In genomic region chr20:62406635-62407176, GRCh38 we compare ENCODE assay signal across 9 cellular contexts. TPM values are rescaled to one million over a fixed set of nuclear protein-coding genes. Genes with fewer than 3 reads are reported as not detected.
DNase-seq lines count a peak whose midpoint lies in the region; ATAC-seq and TF ChIP-seq lines count a peak whose summit lies in the region.
"Had no signal": no experiment of that assay in that cellular context is flagged by ENCODE, and none has a peak within 500 bp of the region (broad histone marks: within the 10 kb centered on the region; RNA-seq: fewer than 3 reads in every experiment).

No MANE protein-coding gene starts in this region.

- peak overlapping the region; percentile 81 for H3K4me3 Mint-ChIP-seq in T-helper 1 cell treated with Interleukin-12 subunit alpha and Interleukin-12 subunit beta and Interleukin-4 antibody, amounts not matched to agents 30 μg/mL and 1 μg/mL, for 36 hours

- TF ChIP-seq POLR2A in NB4 (IDR thresholded peaks at IDR 0.05; ENCODE audit: extremely low read depth, insufficient read length) (no peak), erythroblast (IDR thresholded peaks at IDR 0.05; ENCODE audit: low read length) (no peak)

- H3K27ac ChIP-seq in psoas muscle: peak overlapping the region; percentile 9

- WGBS in psoas muscle, 3 donors: 0 to 1% (median 1%) methylated on average over 24 to 42 of the region's 42 CpGs

- ATAC-seq in psoas muscle (no peak), esophagus mucosa (no peak)

- DNase-seq in T-helper 1 cell (no peak), NB4 (ENCODE audit: low read depth) (no peak), erythroblast (lab: John Stamatoyannopoulos, UW) (peak; percentile 30 to 48), psoas muscle (peak in 1 of 2 donors; percentile 64), posterior cingulate gyrus (no peak), ACHN (no peak)

- peaks cover 17% of the 10 kb centered on the region for H3K4me1 Mint-ChIP-seq in T-helper 1 cell treated with Interleukin-12 subunit alpha and Interleukin-12 subunit beta and Interleukin-4 antibody, amounts not matched to agents 30 μg/mL and 1 μg/mL, for 36 hours (ENCODE audit: low read depth)

- no peaks in the 10 kb centered on the region for H3K9me3 Mint-ChIP-seq in T-helper 1 cell treated with Interleukin-12 subunit alpha and Interleukin-12 subunit beta and Interleukin-4 antibody, amounts not matched to agents 30 μg/mL and 1 μg/mL, for 36 hours
- H3K9me3 Mint-ChIP-seq: activated naive CD4-positive, alpha-beta T cell treated with anti-CD3 and anti-CD28 coated beads, Interleukin-2, amount 50 U/mL, for 72 hours had no signal

- H3K27me3 Mint-ChIP-seq in T-helper 1 cell treated with Interleukin-12 subunit alpha and Interleukin-12 subunit beta and Interleukin-4 antibody, amounts not matched to agents 30 μg/mL and 1 μg/mL, for 36 hours (ENCODE audit: low read depth): no peaks in the 10 kb centered on the region

- H3K36me3 Mint-ChIP-seq in T-helper 1 cell treated with Interleukin-12 subunit alpha and Interleukin-12 subunit beta and Interleukin-4 antibody, amounts not matched to agents 30 μg/mL and 1 μg/mL, for 36 hours (ENCODE audit: low read depth): no peaks in the 10 kb centered on the region
- H3K36me3 Mint-ChIP-seq: activated naive CD4-positive, alpha-beta T cell treated with anti-CD3 and anti-CD28 coated beads, Interleukin-2, amount 50 U/mL, for 72 hours had no signal

- in situ Hi-C loops in ACHN (cut with HindIII; ENCODE audit: low pct_ligation_motif_present, low pct_unique_long_range_greater_than_20kb, low sequenced_read_pairs): no loop called here

- no peaks in the 10 kb centered on the region for H3K27me3 ChIP-seq in psoas muscle (ENCODE audit: insufficient read depth in 3 of 3, low read length in 2 of 3)

- H3K27ac Mint-ChIP-seq in T-helper 1 cell treated with Interleukin-12 subunit alpha and Interleukin-12 subunit beta and Interleukin-4 antibody, amounts not matched to agents 30 μg/mL and 1 μg/mL, for 36 hours: no peak overlapping the region

- TF ChIP-seq CTCF in NB4 (IDR thresholded peaks at IDR 0.05; ENCODE audit: low read depth, low read length) (no peak), psoas muscle (IDR thresholded peaks at IDR 0.05) (no peak)

- H3K9me3 ChIP-seq in psoas muscle: no peaks in the 10 kb centered on the region

- H3K4me3 ChIP-seq in NB4 (ENCODE audit: low read depth, low read length) (peak overlapping the region; percentile 63), psoas muscle (peak overlapping the region; percentile 74)

- H3K4me1 ChIP-seq in psoas muscle: peaks cover 26% of the 10 kb centered on the region

- H3K36me3 ChIP-seq in psoas muscle (ENCODE audit: insufficient read depth in 1 of 2, low read depth in 1 of 2): no peaks in the 10 kb centered on the region

- intact Hi-C loops in psoas muscle (cut with DNase I) (loop anchor here in 1 of 2 donors (5.0 kb wide), 1 partner anchor 86 kb away; no protein-coding TSS in a partner anchor), posterior cingulate gyrus (cut with DNase I) (no loop called here)

RNA-seq across cellular contexts. Expression of gene CABLES2, which starts 0.4 kb away (rescaled TPM):
- total RNA-seq in psoas muscle: 1 to 10 TPM; 3.0 to 4.2 (median 3.9) TPM
- polyA plus RNA-seq in psoas muscle: 1 to 10 TPM; 2.4 to 4.3 (median 3.5) TPM
- 2.4 TPM for total RNA-seq in esophagus mucosa

RNA-seq across cellular contexts. Expression of gene RPS21, which starts 19.8 kb away (rescaled TPM):
- total RNA-seq in psoas muscle (1,000 to 10,000 TPM in 3 of 4 donors, 100 to 1,000 TPM in 1; 602 to 1,206 (median 1,044) TPM), esophagus mucosa (1,745 TPM)
- polyA plus RNA-seq in psoas muscle: 1,000 to 10,000 TPM; 3,473 to 5,162 (median 3,791) TPM

RNA-seq across cellular contexts. Expression of gene RBBP8NL, which starts 20.6 kb away (rescaled TPM):
- total RNA-seq in psoas muscle (not detected), esophagus mucosa (5.1 TPM)
- polyA plus RNA-seq in psoas muscle: under 1 TPM in 2 of 3 donors, not detected in 1; 0.03 to 0.08 TPM
- total RNA-seq: activated naive CD4-positive, alpha-beta T cell treated with anti-CD3 and anti-CD28 coated beads, Interleukin-2, amount 50 U/mL, for 72 hours had no signal

RNA-seq across cellular contexts. Expression of gene LAMA5, which starts 39.6 kb away (rescaled TPM):
- total RNA-seq in psoas muscle (10 to 100 TPM; 27.2 to 74.6 (median 46.5) TPM), esophagus mucosa (83.4 TPM)
- 10 to 100 TPM; 14.4 to 40.5 (median 23.3) TPM for polyA plus RNA-seq in psoas muscle

Comparison
In these comparisons a context has a peak if more than half of its experiments do, and no peak if none do; other contexts are left out.
1. DNase-seq: peak in erythroblast (2 of 2); none in T-helper 1 cell (0 of 5), NB4 (single experiment), posterior cingulate gyrus (0 of 10) and ACHN (single experiment).